In the genomic region with DNA sequence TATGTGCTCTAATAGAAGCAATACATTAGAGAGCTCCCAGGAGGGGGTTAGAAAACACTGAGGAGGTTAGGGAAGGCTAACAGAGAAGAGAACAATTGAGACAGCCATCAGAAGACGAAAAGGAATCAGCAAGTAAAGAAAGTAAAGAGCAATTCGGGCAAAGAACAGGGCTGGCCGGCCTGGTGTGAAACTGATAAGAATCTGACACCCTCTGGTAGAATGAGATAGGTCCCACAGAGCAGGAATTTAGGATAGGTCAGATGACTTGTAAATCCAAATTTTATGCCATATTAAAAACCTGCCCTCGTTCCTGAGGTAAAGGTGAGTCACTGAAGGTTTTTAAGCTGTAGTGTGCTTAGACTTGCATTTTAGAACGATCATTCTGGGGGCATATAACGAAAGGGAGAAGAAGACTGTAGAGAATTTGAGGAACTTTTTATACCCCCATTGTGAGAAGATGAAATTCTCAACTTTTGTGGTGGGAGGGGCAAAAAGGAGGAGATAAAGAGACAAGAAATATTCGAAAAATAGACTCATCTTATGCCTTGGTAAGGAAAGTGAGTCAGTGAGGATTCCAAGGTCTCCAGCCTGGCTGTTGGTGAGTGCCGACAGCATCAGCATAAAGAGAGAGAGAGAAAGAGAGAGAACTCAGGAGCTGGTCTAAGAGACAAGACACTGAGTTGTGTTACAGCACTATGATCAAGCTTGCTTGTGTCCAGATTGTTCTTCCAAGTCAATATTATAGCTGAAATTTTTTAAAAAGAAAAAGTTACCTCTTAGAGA, we compare ENCODE assay signal across 1 cellular context.
TF ChIP-seq lines count a peak whose summit lies in the region.

No MANE protein-coding gene starts in this region.

TF ChIP-seq in HEK293, 187 proteins besides CTCF, POLR2A, EP300 and RAD21:
- TF ChIP-seq TRIM28 (IDR thresholded peaks at IDR 0.05; ENCODE audit: borderline replicate concordance, low read length) (peak; percentile 17; the same call in 1 of the 2 replicates), ZNF473 (tag by site-specific recombination; IDR thresholded peaks at IDR 0.05) (no peak)
- TF ChIP-seq, protein P1, sequence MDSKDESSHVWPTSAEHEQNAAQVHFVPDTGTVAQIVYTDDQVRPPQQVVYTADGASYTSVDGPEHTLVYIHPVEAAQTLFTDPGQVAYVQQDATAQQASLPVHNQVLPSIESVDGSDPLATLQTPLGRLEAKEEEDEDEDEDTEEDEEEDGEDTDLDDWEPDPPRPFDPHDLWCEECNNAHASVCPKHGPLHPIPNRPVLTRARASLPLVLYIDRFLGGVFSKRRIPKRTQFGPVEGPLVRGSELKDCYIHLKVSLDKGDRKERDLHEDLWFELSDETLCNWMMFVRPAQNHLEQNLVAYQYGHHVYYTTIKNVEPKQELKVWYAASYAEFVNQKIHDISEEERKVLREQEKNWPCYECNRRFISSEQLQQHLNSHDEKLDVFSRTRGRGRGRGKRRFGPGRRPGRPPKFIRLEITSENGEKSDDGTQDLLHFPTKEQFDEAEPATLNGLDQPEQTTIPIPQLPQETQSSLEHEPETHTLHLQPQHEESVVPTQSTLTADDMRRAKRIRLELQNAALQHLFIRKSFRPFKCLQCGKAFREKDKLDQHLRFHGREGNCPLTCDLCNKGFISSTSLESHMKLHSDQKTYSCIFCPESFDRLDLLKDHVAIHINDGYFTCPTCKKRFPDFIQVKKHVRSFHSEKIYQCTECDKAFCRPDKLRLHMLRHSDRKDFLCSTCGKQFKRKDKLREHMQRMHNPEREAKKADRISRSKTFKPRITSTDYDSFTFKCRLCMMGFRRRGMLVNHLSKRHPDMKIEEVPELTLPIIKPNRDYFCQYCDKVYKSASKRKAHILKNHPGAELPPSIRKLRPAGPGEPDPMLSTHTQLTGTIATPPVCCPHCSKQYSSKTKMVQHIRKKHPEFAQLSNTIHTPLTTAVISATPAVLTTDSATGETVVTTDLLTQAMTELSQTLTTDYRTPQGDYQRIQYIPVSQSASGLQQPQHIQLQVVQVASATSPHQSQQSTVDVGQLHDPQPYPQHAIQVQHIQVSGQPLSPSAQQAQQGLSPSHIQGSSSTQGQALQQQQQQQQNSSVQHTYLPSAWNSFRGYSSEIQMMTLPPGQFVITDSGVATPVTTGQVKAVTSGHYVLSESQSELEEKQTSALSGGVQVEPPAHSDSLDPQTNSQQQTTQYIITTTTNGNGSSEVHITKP (tag by site-specific recombination; IDR thresholded peaks at IDR 0.05), result peak; percentile 51
